18 cellular contexts compared by ENCODE assay signal in genomic region chr1:21560916-21561638, GRCh38. TPM values are rescaled to one million over a fixed set of nuclear protein-coding genes. Genes with fewer than 3 reads are reported as not detected.
DNase-seq lines count a peak whose midpoint lies in the region; ATAC-seq, FAIRE-seq and TF ChIP-seq lines count a peak whose summit lies in the region.
"Had no signal": no experiment of that assay in that cellular context is flagged by ENCODE, and none has a peak within 500 bp of the region (broad histone marks: within the 10 kb centered on the region; RNA-seq: fewer than 3 reads in every experiment).

No MANE protein-coding gene starts in this region.

- H3K27ac ChIP-seq in IMR-90 (ENCODE audit: insufficient read depth, low read length) (no peak overlapping the region), H1 (ENCODE audit: low read depth, low read length) (no peak overlapping the region), neuronal stem cell (replicated peaks; ENCODE audit: low read length) (no peak overlapping the region)
- H3K27ac ChIP-seq: BLaER1 treated with 17β-estradiol and CSF1 and Interleukin-3, amounts not matched to agents 10 nM and 100 nM had no signal

- no peak overlapping the region for H2BK20ac ChIP-seq in IMR-90 (ENCODE audit: low read depth, low read length)
- no peak overlapping the region for H2BK20ac ChIP-seq in H1 (ENCODE audit: low read length)

- FAIRE-seq in H1 (lab: Jason Lieb, UNC) = no peak
- FAIRE-seq: GM12878 had no signal

- H3K4me3 Mint-ChIP-seq in effector memory CD8-positive, alpha-beta T cell = no peak overlapping the region
- H3K4me3 Mint-ChIP-seq: B cell; CD8-positive, alpha-beta T cell had no signal

- H2BK12ac ChIP-seq in H1 (ENCODE audit: low read depth, low read length) (no peak overlapping the region), neuronal stem cell (ENCODE audit: low read length) (no peak overlapping the region)

- TF ChIP-seq POLR2A in IMR-90 (IDR thresholded peaks at IDR 0.05; ENCODE audit: low read depth, low read length) (no peak), H1 (IDR thresholded peaks at IDR 0.05; ENCODE audit: control extremely low read depth in 1 of 2, low read depth in 2 of 2, low read length in 2 of 2) (no peak)

- H3K79me1 ChIP-seq in IMR-90 (ENCODE audit: low read depth in 1 of 2, low read length in 2 of 2) (no peaks in the 10 kb centered on the region), H1 (ENCODE audit: low read depth, low read length) (peaks cover 3% of the 10 kb centered on the region; the same call in 1 of the 2 replicates), neuronal stem cell (ENCODE audit: low read depth, low read length) (peaks cover 8% of the 10 kb centered on the region)

- H3K9ac ChIP-seq in IMR-90 (ENCODE audit: low read depth, low read length) (no peak overlapping the region), H1 (replicated peaks in 1 of 4; ENCODE audit: extremely low read depth in 1 of 4, low read depth in 3 of 4, low read length in 3 of 4) (no peak overlapping the region), neuronal stem cell (ENCODE audit: low read depth, low read length, poor library complexity) (no peak overlapping the region)
- H3K9ac ChIP-seq: BLaER1 treated with 17β-estradiol and CSF1 and Interleukin-3, amounts not matched to agents 10 nM and 100 nM had no signal

- H4K91ac ChIP-seq in IMR-90 (ENCODE audit: insufficient read depth, low read depth, low read length) = no peak overlapping the region
- H4K91ac ChIP-seq in H1 (replicated peaks; ENCODE audit: insufficient read length, low read length) = no peak overlapping the region
- H4K91ac ChIP-seq in neuronal stem cell (ENCODE audit: low read depth, low read length, poor library complexity) = no peak overlapping the region

- H3K4me2 ChIP-seq in IMR-90 (ENCODE audit: low read depth, low read length) = no peak overlapping the region
- no peak overlapping the region for H3K4me2 ChIP-seq in H1 (ENCODE audit: insufficient read depth in 1 of 2, low read depth in 2 of 2, low read length in 2 of 2)
- H3K4me2 ChIP-seq in neuronal stem cell (ENCODE audit: insufficient read depth, low read length, poor library complexity, severe bottlenecking) = no peak overlapping the region
- H3K4me2 ChIP-seq: BLaER1 treated with 17β-estradiol and CSF1 and Interleukin-3, amounts not matched to agents 10 nM and 100 nM had no signal

- 86% methylated on average over 7 of the region's 12 CpGs; no CpG with 5 or more reads in 1 of the 2 experiments for WGBS in IMR-90 (ENCODE audit: extremely low coverage in 2 of 2, insufficient read length in 1 of 2), 2 experiments
- 93% methylated on average over 11 of the region's 12 CpGs; no CpG with 5 or more reads in 1 of the 2 experiments for WGBS in H1 (ENCODE audit: extremely low coverage in 1 of 2, insufficient coverage in 1 of 2, insufficient read length in 1 of 2, insufficient replicate concordance in 2 of 2, low coverage in 1 of 2, low lambda C conversion rate in 2 of 2, missing lambda C conversion rate in 1 of 2), 2 experiments
- WGBS in neuronal stem cell (ENCODE audit: extremely low coverage in 2 of 2, insufficient read length in 2 of 2, insufficient replicate concordance in 1 of 2), 2 donors = no CpG with 5 or more reads among the region's 12 CpGs

- CTCF ChIA-PET in IMR-90 (lab: Yijun Ruan, JAX) = no interaction called here
- CTCF ChIA-PET in H1 (lab: Charles Lee; ENCODE audit: partially characterized antibody) = interaction anchor here (0.9 to 4.2 kb wide), 9 partner anchors 10 to 193 kb away, joined by 3 to 17 read pairs (median 3); no protein-coding TSS in a partner anchor

- H3K4me1 ChIP-seq in IMR-90 (ENCODE audit: control insufficient read depth, insufficient read depth, low read length) = no peaks in the 10 kb centered on the region; the same call in 1 of the 2 replicates
- no peaks in the 10 kb centered on the region; a peak in 1 of 7 replicates for H3K4me1 ChIP-seq in H1 (replicated peaks in 1 of 4; ENCODE audit: control insufficient read depth in 3 of 4, insufficient read depth in 4 of 4, low read length in 3 of 4)
- H3K4me1 ChIP-seq in neuronal stem cell (ENCODE audit: control insufficient read depth in 2 of 2, insufficient read depth in 1 of 2, low read depth in 1 of 2, low read length in 2 of 2) = peaks cover 0 to 5% of the 10 kb centered on the region in 2 donors
- H3K4me1 ChIP-seq: HAP-1 had no signal

- H3K36me3 Mint-ChIP-seq in effector memory CD8-positive, alpha-beta T cell (ENCODE audit: insufficient read depth) = peaks cover 2% of the 10 kb centered on the region
- H3K36me3 Mint-ChIP-seq: CD8-positive, alpha-beta T cell had no signal

- H3K4ac ChIP-seq in IMR-90 (ENCODE audit: low read depth, low read length) = no peak overlapping the region
- no peak overlapping the region for H3K4ac ChIP-seq in H1 (replicated peaks; ENCODE audit: insufficient read length, low read depth, low read length)
- H3K4ac ChIP-seq in neuronal stem cell (ENCODE audit: low read length) = no peak overlapping the region

- H3K27me3 Mint-ChIP-seq in effector memory CD8-positive, alpha-beta T cell = peaks cover 18 to 60% of the 10 kb centered on the region in 2 donors

- H2AK9ac ChIP-seq in IMR-90 (replicated peaks; ENCODE audit: low read depth, low read length, poor library complexity) = peak overlapping the region; percentile 25

- BruUV-seq in IMR-90 (replicated peaks; lab: Mats Ljungman, UMichigan) = no TSS peak

- no peak for ATAC-seq in IMR-90 (ENCODE audit: low read depth)
- ATAC-seq in effector memory CD8-positive, alpha-beta T cell (replicated peaks) = no peak
- ATAC-seq: CD8-positive, alpha-beta T cell; GM12878 had no signal

- POLR2A ChIA-PET in IMR-90 (lab: Charles Lee; ENCODE audit: unreplicated experiment) = no interaction called here
- POLR2A ChIA-PET in H1 (lab: Charles Lee; ENCODE audit: partially characterized antibody) = interaction anchor here (0.7 to 0.9 kb wide), 2 partner anchors 38 to 48 kb away, joined by 3 to 4 read pairs; no protein-coding TSS in a partner anchor

- no peak overlapping the region for H2AFZ ChIP-seq in IMR-90 (replicated peaks; ENCODE audit: low read length, poor library complexity)
- no peak overlapping the region for H2AFZ ChIP-seq in H1 (ENCODE audit: low read length)
- H2AFZ ChIP-seq in neuronal stem cell (ENCODE audit: low read length) = no peak overlapping the region

- H3K4me1 Mint-ChIP-seq in effector memory CD8-positive, alpha-beta T cell (ENCODE audit: low read depth in 2 of 2) = no peaks in the 10 kb centered on the region
- H3K4me1 Mint-ChIP-seq: B cell had no signal

- 0 out of 2 replicates have a peak, but pooled peaks cover 2% of the 10 kb centered on the region for H3K27me3 ChIP-seq in IMR-90 (ENCODE audit: control insufficient read depth, insufficient read depth, low read length)
- no peaks in the 10 kb centered on the region for H3K27me3 ChIP-seq in H1 (replicated peaks in 1 of 4; ENCODE audit: control insufficient read depth in 3 of 4, extremely low read depth in 1 of 4, insufficient read depth in 3 of 4, low read length in 3 of 4)
- H3K27me3 ChIP-seq in neuronal stem cell (ENCODE audit: control insufficient read depth in 3 of 3, insufficient read depth in 3 of 3, low read depth in 1 of 3, low read length in 3 of 3) = no peaks in the 10 kb centered on the region

- no peaks in the 10 kb centered on the region for H3K23me2 ChIP-seq in H1 (ENCODE audit: low read depth, low read length)

- H3K9me3 ChIP-seq in IMR-90 (ENCODE audit: control insufficient read depth, insufficient read depth, low read length) (no peaks in the 10 kb centered on the region), H1 (ENCODE audit: insufficient read depth in 2 of 2, low read depth in 1 of 2, low read length in 1 of 2) (no peaks in the 10 kb centered on the region), neuronal stem cell (replicated peaks in 1 of 2; ENCODE audit: control insufficient read depth in 2 of 2, insufficient read depth in 1 of 2, low read depth in 1 of 2, low read length in 2 of 2) (no peaks in the 10 kb centered on the region)
- H3K9me3 ChIP-seq: BLaER1 treated with 17β-estradiol and CSF1 and Interleukin-3, amounts not matched to agents 10 nM and 100 nM; HAP-1 had no signal

- no peak for DNase-seq in IMR-90
- no peak for DNase-seq in H1 (ENCODE audit: low read depth in 1 of 2, low spot score in 2 of 2)
- no peak for DNase-seq in neuronal stem cell (ENCODE audit: low spot score)
- DNase-seq in activated CD4-positive, alpha-beta T cell treated with anti-CD3 and anti-CD28 coated beads for 4 hours = no peak
- no peak for DNase-seq in effector memory CD8-positive, alpha-beta T cell
- no peak for DNase-seq in stimulated activated CD4-positive, alpha-beta T cell treated with anti-CD3 and anti-CD28 coated beads, Interleukin-4, amount 100 ng/mL, for 24 hours
- DNase-seq: Calu3; CD8-positive, alpha-beta T cell; DMS53; DND-41; EL had no signal

- TF ChIP-seq CTCF in IMR-90 (conservative IDR thresholded peaks at IDR 0.05; ENCODE audit: low read depth, low read length) (no peak), H1 (IDR thresholded peaks at IDR 0.05; ENCODE audit: control extremely low read depth in 1 of 3, insufficient read depth in 1 of 3, low read depth in 1 of 3, low read length in 3 of 3) (no peak)

- H2BK120ac ChIP-seq in IMR-90 (ENCODE audit: low read depth, low read length) (no peak overlapping the region), H1 (replicated peaks; ENCODE audit: low read depth, low read length) (no peak overlapping the region), neuronal stem cell (ENCODE audit: low read depth, low read length) (no peak overlapping the region)

- intact Hi-C loops in IMR-90 (cut with micrococcal nuclease) = no loop called here

- TF ChIP-seq EP300 in H1 (IDR thresholded peaks at IDR 0.05; ENCODE audit: borderline replicate concordance in 1 of 2, low read depth in 2 of 2, low read length in 2 of 2) = no peak

- no peak overlapping the region for H2BK15ac ChIP-seq in IMR-90 (ENCODE audit: low read depth, low read length)
- no peak overlapping the region for H2BK15ac ChIP-seq in H1 (ENCODE audit: low read length)
- H2BK15ac ChIP-seq in neuronal stem cell (ENCODE audit: low read length) = no peak overlapping the region

- no peak for TF ChIP-seq RAD21 in IMR-90 (IDR thresholded peaks at IDR 0.05; ENCODE audit: low read length)
- no peak for TF ChIP-seq RAD21 in H1 (IDR thresholded peaks at IDR 0.05 in 1 of 2, conservative IDR thresholded peaks at IDR 0.05 in 1 of 2; ENCODE audit: low read depth in 2 of 2, low read length in 2 of 2)

- H3K14ac ChIP-seq in IMR-90 (replicated peaks; ENCODE audit: low read depth, low read length) (no peak overlapping the region), H1 (ENCODE audit: insufficient read length) (no peak overlapping the region), neuronal stem cell (ENCODE audit: low read length) (peak overlapping the region; percentile 25)

- H3K9me3 Mint-ChIP-seq in effector memory CD8-positive, alpha-beta T cell = no peaks in the 10 kb centered on the region
- H3K9me3 Mint-ChIP-seq: CD8-positive, alpha-beta T cell had no signal

- H3K23ac ChIP-seq in IMR-90 (ENCODE audit: low read depth, low read length) (no peak overlapping the region), H1 (ENCODE audit: insufficient read length) (no peak overlapping the region), neuronal stem cell (ENCODE audit: low read depth, low read length, poor library complexity) (no peak overlapping the region)

- H3K9me1 ChIP-seq in IMR-90 (ENCODE audit: insufficient read depth, low read length) = no peaks in the 10 kb centered on the region

- H2AK5ac ChIP-seq in IMR-90 (ENCODE audit: low read depth, low read length) = peak overlapping the region; percentile 37; the same call in 1 of the 2 replicates
- H2AK5ac ChIP-seq in H1 (ENCODE audit: low read depth, low read length) = no peak overlapping the region
- H2AK5ac ChIP-seq in neuronal stem cell (ENCODE audit: low read depth, low read length) = no peak overlapping the region

- no peak overlapping the region for H3K18ac ChIP-seq in IMR-90 (ENCODE audit: low read depth, low read length)
- H3K18ac ChIP-seq in H1 (ENCODE audit: extremely low read depth, low read length) = no peak overlapping the region
- H3K18ac ChIP-seq in neuronal stem cell (ENCODE audit: low read length) = no peak overlapping the region

- H2BK5ac ChIP-seq in IMR-90 (ENCODE audit: low read depth, low read length, poor library complexity, severe bottlenecking) = no peak overlapping the region
- H2BK5ac ChIP-seq in H1 (ENCODE audit: low read depth, low read length) = no peak overlapping the region
- H2BK5ac ChIP-seq in neuronal stem cell (ENCODE audit: low read length) = peak overlapping the region; percentile 20

- H3K56ac ChIP-seq in IMR-90 (ENCODE audit: extremely low read depth, insufficient read depth, low read length) (no peak overlapping the region), H1 (replicated peaks; ENCODE audit: insufficient read length, low read depth, low read length) (no peak overlapping the region)

- in situ Hi-C loops in IMR-90 (cut with MboI; ENCODE audit: low sequenced_read_pairs) = no loop called here

- dilution Hi-C loops in IMR-90 (cut with HindIII; ENCODE audit: low sequenced_read_pairs, unreplicated experiment) = no loop called here

- no peak overlapping the region for H3K27ac Mint-ChIP-seq in effector memory CD8-positive, alpha-beta T cell
- H3K27ac Mint-ChIP-seq: B cell; CD8-positive, alpha-beta T cell had no signal

- no peak overlapping the region for H4K5ac ChIP-seq in IMR-90 (ENCODE audit: low read depth, low read length)
- H4K5ac ChIP-seq in H1 (ENCODE audit: insufficient read length, low read depth, low read length) = no peak overlapping the region

- H3K4me3 ChIP-seq in IMR-90 (ENCODE audit: insufficient read depth, low read depth, low read length) (no peak overlapping the region), H1 (ENCODE audit: extremely low read depth in 1 of 4, insufficient read depth in 2 of 4, low read depth in 3 of 4, low read length in 4 of 4) (no peak overlapping the region), neuronal stem cell (ENCODE audit: low read length in 2 of 2) (no peak overlapping the region)
- H3K4me3 ChIP-seq: BLaER1 treated with 17β-estradiol and CSF1 and Interleukin-3, amounts not matched to agents 10 nM and 100 nM; GM12878; HAP-1 had no signal

- H3K36me3 ChIP-seq in IMR-90 (ENCODE audit: control insufficient read depth, insufficient read depth, low read length) (no peaks in the 10 kb centered on the region), H1 (ENCODE audit: control insufficient read depth in 2 of 4, insufficient read depth in 4 of 4, low read length in 3 of 4) (peaks cover 2 to 12% (median 7%) of the 10 kb centered on the region in 4 experiments; a peak in 5 of 8 replicates), neuronal stem cell (replicated peaks in 1 of 2; ENCODE audit: control insufficient read depth in 2 of 2, insufficient read depth in 2 of 2, low read length in 2 of 2) (peaks cover 0 to 17% of the 10 kb centered on the region in 2 donors)
- H3K36me3 ChIP-seq: BLaER1 treated with 17β-estradiol and CSF1 and Interleukin-3, amounts not matched to agents 10 nM and 100 nM; HAP-1 had no signal

- 0 out of 4 replicates have a peak, but pooled peaks cover 0 to under 1% of the 10 kb centered on the region in 2 experiments for H3K79me2 ChIP-seq in H1 (ENCODE audit: control insufficient read depth in 1 of 2, insufficient read depth in 2 of 2, low read length in 2 of 2)

- H4K8ac ChIP-seq in IMR-90 (ENCODE audit: low read depth in 2 of 2, low read length in 2 of 2) = no peak overlapping the region
- 0 out of 2 replicates have a peak overlapping the region, but pooled peaks have one; percentile 42 for H4K8ac ChIP-seq in H1 (ENCODE audit: extremely low read depth, insufficient read depth, low read length)
- H4K8ac ChIP-seq in neuronal stem cell (ENCODE audit: low read depth, low read length) = no peak overlapping the region

- H4K20me1 ChIP-seq in IMR-90 (ENCODE audit: insufficient read depth, low read length) (no peaks in the 10 kb centered on the region), H1 (replicated peaks in 1 of 2; ENCODE audit: control insufficient read depth in 1 of 2, insufficient read depth in 2 of 2, low read length in 2 of 2) (peaks cover 2 to 5% of the 10 kb centered on the region in 2 experiments)

RNA-seq across cellular contexts. Expression of gene ALPL, which starts 51.9 kb away (rescaled TPM):
- 0.54 and 0.56 TPM in 2 replicates for total RNA-seq in IMR-90 (2012; rRNA removed)
- 2.2 and 2.4 TPM in 2 replicates for polyA plus RNA-seq in IMR-90 (2012; rRNA removed)
- 1.4 and 4.4 TPM in 2 replicates for polyA plus RNA-seq in IMR-90 (2012; cell fraction: cytosol; rRNA removed)
- polyA plus RNA-seq in IMR-90 (2012; cell fraction: nucleus; rRNA removed; ENCODE audit: low replicate concordance) = 1.0 and 2.3 TPM in 2 replicates
- 175 and 178 TPM in 2 replicates for total RNA-seq in H1 (2021; fragmentation: NEBNext Ultra II Directional; extraction: Animal tissue kit (Norgen Biotek cat#: 25700))
- 362 and 487 TPM in 2 replicates for polyA plus RNA-seq in H1 (2011; rRNA removed)
- polyA plus RNA-seq in H1 (2011; cell fraction: cytosol; rRNA removed) = 189 TPM
- 238 TPM for polyA plus RNA-seq in H1 (2011; cell fraction: nucleus; rRNA removed)
- polyA plus RNA-seq in H1 (2012, experiment 1 of 2) = 179 to 258 TPM (median 246 TPM) in 4 replicates
- polyA plus RNA-seq in H1 (2012, experiment 2 of 2) = 250 TPM
- polyA plus RNA-seq in H1 (2013, experiment 1 of 2) = 256 TPM
- 256 TPM for polyA plus RNA-seq in H1 (2013, experiment 2 of 2)
- 155 and 168 TPM in 2 replicates for polyA minus RNA-seq in H1 (2011; rRNA and poly(A)+ RNA removed)
- polyA minus RNA-seq in H1 (2011; cell fraction: cytosol; rRNA and poly(A)+ RNA removed) = 169 TPM
- polyA minus RNA-seq in H1 (2011; cell fraction: nucleus; rRNA and poly(A)+ RNA removed) = 75.5 TPM
- 113 TPM for polyA plus RNA-seq in neuronal stem cell (2013, experiment 1 of 2)
- 113 TPM for polyA plus RNA-seq in neuronal stem cell (2013, experiment 2 of 2)
- total RNA-seq: A172; CD8-positive, alpha-beta T cell; H4; HT-29 had no signal

Comparison
In these comparisons a context has a peak if more than half of its experiments do, and no peak if none do; other contexts are left out.
1. RNA of gene ALPL, which starts 51.9 kb away (total RNA-seq): 175 to 178 TPM in H1; 0.54 to 0.56 TPM in IMR-90; every median in the first group is over 100 times any median in the second.